ENCODE assay signal across 15 cellular contexts in the genomic region with DNA sequence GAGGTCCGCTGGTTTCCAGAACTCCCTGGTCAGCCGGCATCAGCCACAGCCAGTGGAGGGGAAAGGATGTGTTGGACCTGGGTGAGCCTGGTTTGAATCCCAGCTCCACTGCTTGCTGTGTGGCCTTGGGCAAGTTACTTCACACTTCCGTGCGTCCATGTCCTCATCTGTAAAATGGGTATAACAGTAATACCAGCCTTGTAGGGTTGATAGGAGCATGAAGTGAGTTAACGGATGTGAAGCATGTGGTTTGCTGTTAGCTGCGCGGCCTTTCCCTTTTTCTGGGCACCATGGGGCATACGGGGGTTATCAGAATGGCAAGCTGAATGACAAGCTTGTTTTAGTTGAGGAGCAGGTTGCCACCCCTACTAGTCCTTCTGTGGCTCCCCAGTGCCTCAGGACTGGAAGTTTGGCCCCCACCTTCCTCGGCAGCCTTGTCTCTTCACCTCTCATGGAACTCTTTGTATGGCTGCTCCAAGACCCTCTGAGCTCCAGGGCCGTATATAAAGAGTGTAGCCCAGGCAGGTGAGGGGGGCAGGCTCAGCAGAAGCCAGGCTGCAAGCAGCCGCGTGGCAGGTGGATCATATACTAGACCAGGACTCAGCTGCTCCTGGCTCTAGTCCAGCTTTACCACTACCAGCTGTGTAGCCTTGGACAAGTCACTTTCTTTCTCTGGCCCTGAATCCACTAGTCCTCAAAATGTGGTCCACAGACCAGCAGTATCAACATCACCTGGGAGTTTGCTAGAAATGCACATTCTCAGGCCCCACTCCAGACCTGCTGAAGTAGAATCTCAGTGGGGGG.
A peak's percentile ranks its signal among the peaks of the same experiment; 100 is the strongest.
DNase-seq lines count a peak whose midpoint lies in the region; TF ChIP-seq lines count a peak whose summit lies in the region.
"Had no signal": no experiment of that assay in that cellular context is flagged by ENCODE, and none has a peak within 500 bp of the region (broad histone marks: within the 10 kb centered on the region; RNA-seq: fewer than 3 reads in every experiment).

No MANE protein-coding gene starts in this region.

- no peak overlapping the region for H3K9ac ChIP-seq in skeletal muscle satellite cell (ENCODE audit: low read depth, low read length)

- peak; percentile 33 for DNase-seq in NCI-H82 (lab: John Stamatoyannopoulos, UW)
- no peak for DNase-seq in NCI-H82 treated with DMSO at 0.1 percent for 48 hours (lab: John Stamatoyannopoulos, UW; ENCODE audit: unreplicated experiment)
- DNase-seq in RPMI8226, result peak; percentile 79
- no peak for DNase-seq in erythroblast (lab: John Stamatoyannopoulos, UW)
- DNase-seq in kidney tubule cell (ENCODE audit: low spot score), result no peak
- DNase-seq: GDM1, H9, Kasumi-1, NCI-H1048, NCI-H146, NCI-H2029 treated with DMSO at 0.1 percent for 48 hours had no signal

- H3K4me2 ChIP-seq in skeletal muscle satellite cell (ENCODE audit: low read length), result peak overlapping the region; percentile 1

- 93 to 94% methylated on average over 12 of the region's 12 CpGs for WGBS in ectodermal cell, 2 experiments

- H3K9me3 ChIP-seq in ectodermal cell (ENCODE audit: control insufficient read depth, low read length) (no peaks in the 10 kb centered on the region), skeletal muscle satellite cell (replicated peaks; ENCODE audit: low read length) (no peaks in the 10 kb centered on the region)
- H3K9me3 ChIP-seq: MG63, SJSA1 had no signal

- H3K36me3 ChIP-seq in ectodermal cell (ENCODE audit: control insufficient read depth, insufficient read depth, low read length) (no peaks in the 10 kb centered on the region), skeletal muscle satellite cell (ENCODE audit: insufficient read depth, low read length) (no peaks in the 10 kb centered on the region)
- H3K36me3 ChIP-seq: MG63, SJSA1 had no signal

- H3K4me3 ChIP-seq in ectodermal cell (ENCODE audit: insufficient read depth, low read depth, low read length) (no peak overlapping the region), skeletal muscle satellite cell (ENCODE audit: low read length) (no peak overlapping the region)
- H3K4me3 ChIP-seq: MG63, SJSA1 had no signal

- TF ChIP-seq POLR2A in erythroblast (IDR thresholded peaks at IDR 0.05; ENCODE audit: low read length), result no peak

- H3K27me3 ChIP-seq in ectodermal cell (ENCODE audit: control insufficient read depth, insufficient read depth, low read length, poor library complexity, severe bottlenecking) (no peaks in the 10 kb centered on the region), skeletal muscle satellite cell (ENCODE audit: control insufficient read depth, insufficient read depth, low read length) (no peaks in the 10 kb centered on the region)
- H3K27me3 ChIP-seq: MG63 had no signal

- H3K4me1 ChIP-seq in ectodermal cell (ENCODE audit: control insufficient read depth, insufficient read depth, low read length), result peaks cover 26% of the 10 kb centered on the region
- peaks cover 27% of the 10 kb centered on the region for H3K4me1 ChIP-seq in skeletal muscle satellite cell (ENCODE audit: control insufficient read depth, insufficient read depth, low read length)

- H3K27ac ChIP-seq in ectodermal cell (ENCODE audit: insufficient read depth, low read depth, low read length, poor library complexity, severe bottlenecking), result peak overlapping the region; percentile 74
- H3K27ac ChIP-seq: SJSA1 had no signal

Comparison
In these comparisons a context has a peak if more than half of its experiments do, and no peak if none do; other contexts are left out.
1. DNase-seq: peak in NCI-H82 (single experiment) and RPMI8226 (single experiment); none in NCI-H82 treated with DMSO at 0.1 percent for 48 hours (single experiment), erythroblast (0 of 2) and kidney tubule cell (single experiment).